ENCODE assay signal across 8 cellular contexts in genomic region chr17:40319651-40320550, GRCh38. TPM values are rescaled to one million over a fixed set of nuclear protein-coding genes. Genes with fewer than 3 reads are reported as not detected.
DNase-seq lines count a peak whose midpoint lies in the region; ATAC-seq and TF ChIP-seq lines count a peak whose summit lies in the region.

No MANE protein-coding gene starts in this region.

- H3K9me3 ChIP-seq in KOPT-K1 (ENCODE audit: insufficient read depth, low read length, poor library complexity, severe bottlenecking) = no peaks in the 10 kb centered on the region

- peak overlapping the region; percentile 80 for H3K27ac ChIP-seq in KOPT-K1 (ENCODE audit: low read depth, low read length, poor library complexity, severe bottlenecking)

- H3K36me3 ChIP-seq in KOPT-K1 (ENCODE audit: insufficient read depth, low read length) = no peaks in the 10 kb centered on the region

- H3K4me3 ChIP-seq in fibroblast of villous mesenchyme (ENCODE audit: low read depth, low read length) = peak overlapping the region; percentile 98

- DNase-seq in activated T-cell treated with anti-CD3 and anti-CD28 coated beads for 24 hours (ENCODE audit: low read depth) (peak; percentile 48), fibroblast of villous mesenchyme (ENCODE audit: low read depth) (no peak), GDM1 (lab: John Stamatoyannopoulos, UW) (no peak), NOMO-1 treated with DMSO at 0.1 percent for 48 hours (lab: John Stamatoyannopoulos, UW; ENCODE audit: unreplicated experiment) (no peak)
- peak; percentile 71 to 73 for DNase-seq in stimulated activated CD4-positive, alpha-beta T cell treated with anti-CD3 and anti-CD28 coated beads, Interleukin-2, amount 100 ng/mL, for 24 hours

- no peak for ATAC-seq in HG03135 (IDR thresholded peaks at IDR 0.05; ENCODE audit: unreplicated experiment)
- no peak for ATAC-seq in HG03159 (IDR thresholded peaks at IDR 0.05; ENCODE audit: unreplicated experiment)

- TF ChIP-seq CTCF in fibroblast of villous mesenchyme (IDR thresholded peaks at IDR 0.05; ENCODE audit: insufficient read depth, low read depth, low read length) = no peak

RNA-seq across cellular contexts. Expression of gene RARA, which starts 10.9 kb away (rescaled TPM):
- total RNA-seq in fibroblast of villous mesenchyme = 20.3 and 23.5 TPM in 2 replicates

RNA-seq across cellular contexts. Expression of gene CDC6, which starts 32.2 kb away (rescaled TPM):
- total RNA-seq in fibroblast of villous mesenchyme = 19.0 and 28.5 TPM in 2 replicates

RNA-seq across cellular contexts. Expression of gene GJD3, which starts 44.6 kb away (rescaled TPM):
- 2.2 and 2.9 TPM in 2 replicates for total RNA-seq in fibroblast of villous mesenchyme

Comparison
In these comparisons a context has a peak if more than half of its experiments do, and no peak if none do; other contexts are left out.
1. DNase-seq: peak in activated T-cell treated with anti-CD3 and anti-CD28 coated beads for 24 hours (single experiment) and stimulated activated CD4-positive, alpha-beta T cell treated with anti-CD3 and anti-CD28 coated beads, Interleukin-2, amount 100 ng/mL, for 24 hours (2 of 2); none in fibroblast of villous mesenchyme (single experiment), GDM1 (single experiment) and NOMO-1 treated with DMSO at 0.1 percent for 48 hours (single experiment).